ENCODE assay signal across 12 cellular contexts in genomic region chr19:56132316-56132822, GRCh38. TPM values are rescaled to one million over a fixed set of nuclear protein-coding genes. Genes with fewer than 3 reads are reported as not detected.
DNase-seq lines count a peak whose midpoint lies in the region; ATAC-seq and TF ChIP-seq lines count a peak whose summit lies in the region.
"Had no signal": no experiment of that assay in that cellular context is flagged by ENCODE, and none has a peak within 500 bp of the region (broad histone marks: within the 10 kb centered on the region; RNA-seq: fewer than 3 reads in every experiment).

No MANE protein-coding gene starts in this region.

- no peak overlapping the region for H3K23ac ChIP-seq in trophoblast cell (ENCODE audit: low read length)

- H3K4me1 ChIP-seq in cardiac muscle cell (ENCODE audit: low read depth) (peaks cover 12% of the 10 kb centered on the region), trophoblast cell (ENCODE audit: control insufficient read depth in 1 of 2, insufficient read depth in 2 of 2, low read length in 2 of 2) (peaks cover 2 to 8% of the 10 kb centered on the region in 2 experiments), suprapubic skin (peaks cover 9% of the 10 kb centered on the region)

- no peak overlapping the region for H3K14ac ChIP-seq in trophoblast cell (ENCODE audit: low read length)

- no peaks in the 10 kb centered on the region for H3K27me3 ChIP-seq in AG04450 (ENCODE audit: control insufficient read depth, insufficient read depth, low read length)
- H3K27me3 ChIP-seq in cardiac muscle cell = no peaks in the 10 kb centered on the region
- no peaks in the 10 kb centered on the region for H3K27me3 ChIP-seq in trophoblast cell (ENCODE audit: insufficient read depth, low read length)
- no peaks in the 10 kb centered on the region for H3K27me3 ChIP-seq in suprapubic skin
- H3K27me3 ChIP-seq: BE2C had no signal

- POLR2A ChIA-PET in AG04450 (lab: Yijun Ruan, JAX) = interaction anchor here (0.7 to 2.1 kb wide), 5 partner anchors 8 to 1015 kb away, joined by 4 to 10 read pairs (median 6); partner anchors contain the start of gene ZNF787

- H3K36me3 ChIP-seq in cardiac muscle cell (no peaks in the 10 kb centered on the region), trophoblast cell (ENCODE audit: control insufficient read depth in 1 of 2, insufficient read depth in 2 of 2, low read length in 2 of 2) (no peaks in the 10 kb centered on the region), suprapubic skin (no peaks in the 10 kb centered on the region)
- H3K36me3 ChIP-seq: BE2C had no signal

- no peak overlapping the region for H3K4ac ChIP-seq in trophoblast cell (ENCODE audit: low read depth, low read length)

- H3K9me3 ChIP-seq in AG04450 (ENCODE audit: control insufficient read depth, insufficient read depth, low read length) (no peaks in the 10 kb centered on the region), cardiac muscle cell (ENCODE audit: low read depth) (no peaks in the 10 kb centered on the region), trophoblast cell (ENCODE audit: insufficient read depth, low read depth, low read length) (no peaks in the 10 kb centered on the region), suprapubic skin (no peaks in the 10 kb centered on the region)
- H3K9me3 ChIP-seq: BE2C had no signal

- peak overlapping the region; percentile 77 for H3K27ac ChIP-seq in AG04450 (ENCODE audit: low read depth, low read length)
- H3K27ac ChIP-seq in cardiac muscle cell = peak overlapping the region; percentile 92
- no peak overlapping the region for H3K27ac ChIP-seq in trophoblast cell (ENCODE audit: low read depth, low read length)
- no peak overlapping the region for H3K27ac ChIP-seq in suprapubic skin

- peaks cover 4% of the 10 kb centered on the region for H3K79me1 ChIP-seq in trophoblast cell (ENCODE audit: low read length)

- H2BK5ac ChIP-seq in trophoblast cell (ENCODE audit: low read depth, low read length, poor library complexity) = no peak overlapping the region

- H3K9ac ChIP-seq in trophoblast cell (ENCODE audit: low read length) = no peak overlapping the region

- no peak overlapping the region for H3K18ac ChIP-seq in trophoblast cell (ENCODE audit: low read length)

- CTCF ChIA-PET in AG04450 (lab: Charles Lee) = interaction anchor here (0.7 to 1.0 kb wide), 3 partner anchors 9 to 602 kb away, joined by 3 to 8 read pairs (median 3); no protein-coding TSS in a partner anchor

- no peak overlapping the region for H4K91ac ChIP-seq in trophoblast cell (ENCODE audit: low read depth, low read length)

- H2AFZ ChIP-seq in trophoblast cell (ENCODE audit: insufficient read depth, low read length, poor library complexity) = no peak overlapping the region

- H2BK12ac ChIP-seq in trophoblast cell (ENCODE audit: low read length) = no peak overlapping the region

- no CpG with 5 or more reads among the region's 14 CpGs for WGBS in trophoblast cell (ENCODE audit: extremely low coverage, insufficient coverage, insufficient read length)
- 47% methylated on average over 14 of the region's 14 CpGs for WGBS in suprapubic skin

- no peak overlapping the region for H3K4me2 ChIP-seq in trophoblast cell (ENCODE audit: low read length)

- no peak overlapping the region for H2BK120ac ChIP-seq in trophoblast cell (ENCODE audit: insufficient read depth, low read length, poor library complexity)

- H2AK5ac ChIP-seq in trophoblast cell (ENCODE audit: low read length) = no peak overlapping the region

- DNase-seq in AG04450 (ENCODE audit: low read depth, low spot score) = no peak
- peak; percentile 72 to 86 for DNase-seq in cardiac muscle cell (ENCODE audit: low read depth in 1 of 2, low spot score in 1 of 2)
- DNase-seq in trophoblast cell = peak; percentile 72 to 85
- DNase-seq in NCI-H524 (lab: John Stamatoyannopoulos, UW) = no peak
- DNase-seq in suprapubic skin (ENCODE audit: low spot score in 2 of 2) = no peak
- DNase-seq: activated CD4-positive, alpha-beta T cell treated with anti-CD3 and anti-CD28 coated beads for 4 hours; BE2C; NCI-H2081 treated with DMSO at 0.1 percent for 48 hours had no signal

- H3K4me3 ChIP-seq in AG04450 (ENCODE audit: low read depth, low read length) = peak overlapping the region; percentile 13; the same call in 1 of the 2 replicates
- H3K4me3 ChIP-seq in WI38 (ENCODE audit: low read depth, low read length) = 0 out of 2 replicates have a peak overlapping the region, but pooled peaks have one; percentile 1
- no peak overlapping the region for H3K4me3 ChIP-seq in cardiac muscle cell
- H3K4me3 ChIP-seq in trophoblast cell (ENCODE audit: low read depth, low read length) = no peak overlapping the region
- H3K4me3 ChIP-seq in suprapubic skin = no peak overlapping the region

- no peaks in the 10 kb centered on the region for H3K79me2 ChIP-seq in trophoblast cell (ENCODE audit: control insufficient read depth, insufficient read depth, low read length, poor library complexity)

- ATAC-seq in GM18498 (IDR thresholded peaks at IDR 0.05; ENCODE audit: unreplicated experiment) = no peak
- ATAC-seq in GM18907 (IDR thresholded peaks at IDR 0.05; ENCODE audit: unreplicated experiment) = no peak

- TF ChIP-seq CTCF in AG04450 (IDR thresholded peaks at IDR 0.05; ENCODE audit: low read depth, low read length) (no peak), WI38 (IDR thresholded peaks at IDR 0.05; ENCODE audit: low read depth, low read length) (no peak), cardiac muscle cell (IDR thresholded peaks at IDR 0.05; ENCODE audit: low read depth, low read length) (no peak), suprapubic skin (IDR thresholded peaks at IDR 0.05) (no peak)

- no peak overlapping the region for H4K8ac ChIP-seq in trophoblast cell (ENCODE audit: low read depth, low read length)

- H4K12ac ChIP-seq in trophoblast cell (ENCODE audit: low read depth, low read length) = no peak overlapping the region

- no peak for TF ChIP-seq EP300 in suprapubic skin (IDR thresholded peaks at IDR 0.05)

- TF ChIP-seq POLR2A in suprapubic skin (IDR thresholded peaks at IDR 0.05) = no peak

RNA-seq across cellular contexts. Expression of gene ZNF444, which starts 8.7 kb away (rescaled TPM):
- polyA plus RNA-seq in AG04450 (2011; rRNA removed) (9.9 and 11.6 TPM in 2 replicates), cardiac muscle cell (71.8 and 88.4 TPM in 2 replicates)
- polyA minus RNA-seq in AG04450 (2011; rRNA and poly(A)+ RNA removed) = 5.5 and 6.6 TPM in 2 replicates
- total RNA-seq in cardiac muscle cell (67.8 and 72.8 TPM in 2 replicates), suprapubic skin (10 to 100 TPM; 12.9 to 34.8 (median 21.2) TPM)
- polyA plus RNA-seq in trophoblast cell (2013) = 25.7 and 26.0 TPM in 2 replicates

RNA-seq across cellular contexts. Expression of gene ZNF787, which starts 11.3 kb away (rescaled TPM):
- 4.5 and 8.5 TPM in 2 replicates for polyA plus RNA-seq in AG04450 (2011; rRNA removed)
- polyA minus RNA-seq in AG04450 (2011; rRNA and poly(A)+ RNA removed) = 2.0 and 3.0 TPM in 2 replicates
- total RNA-seq in cardiac muscle cell = 43.0 and 45.5 TPM in 2 replicates
- 29.2 and 34.9 TPM in 2 replicates for polyA plus RNA-seq in cardiac muscle cell
- polyA plus RNA-seq in trophoblast cell (2013) = 23.4 and 24.3 TPM in 2 replicates
- 10 to 100 TPM in 3 of 4 donors, 1 to 10 TPM in 1; 9.6 to 16.3 (median 14.3) TPM for total RNA-seq in suprapubic skin

RNA-seq across cellular contexts. Expression of gene GALP, which starts 43.4 kb away (rescaled TPM):
- polyA plus RNA-seq in AG04450 (2011; rRNA removed) (not detected in 2 replicates), cardiac muscle cell (not detected in 2 replicates)
- polyA minus RNA-seq in AG04450 (2011; rRNA and poly(A)+ RNA removed) = not detected in 2 replicates
- total RNA-seq in cardiac muscle cell (0.21 TPM in 1 of 2 replicates, not detected in the other), suprapubic skin (not detected)
- not detected in 2 replicates for polyA plus RNA-seq in trophoblast cell (2013)
- total RNA-seq: glomerular endothelial cell had no signal

Comparison
In these comparisons a context has a peak if more than half of its experiments do, and no peak if none do; other contexts are left out.
1. DNase-seq: peak in cardiac muscle cell (2 of 2) and trophoblast cell (2 of 2); none in AG04450 (single experiment), NCI-H524 (0 of 2) and suprapubic skin (0 of 2).
2. H3K27ac ChIP-seq: peak in AG04450 (single experiment) and cardiac muscle cell (single experiment); none in trophoblast cell (single experiment) and suprapubic skin (single experiment).
3. H3K4me3 ChIP-seq: peak in AG04450 (single experiment) and WI38 (single experiment); none in cardiac muscle cell (single experiment), trophoblast cell (single experiment) and suprapubic skin (single experiment).